Comparison of ENCODE assay signal across 1 cellular context in the genomic region with DNA sequence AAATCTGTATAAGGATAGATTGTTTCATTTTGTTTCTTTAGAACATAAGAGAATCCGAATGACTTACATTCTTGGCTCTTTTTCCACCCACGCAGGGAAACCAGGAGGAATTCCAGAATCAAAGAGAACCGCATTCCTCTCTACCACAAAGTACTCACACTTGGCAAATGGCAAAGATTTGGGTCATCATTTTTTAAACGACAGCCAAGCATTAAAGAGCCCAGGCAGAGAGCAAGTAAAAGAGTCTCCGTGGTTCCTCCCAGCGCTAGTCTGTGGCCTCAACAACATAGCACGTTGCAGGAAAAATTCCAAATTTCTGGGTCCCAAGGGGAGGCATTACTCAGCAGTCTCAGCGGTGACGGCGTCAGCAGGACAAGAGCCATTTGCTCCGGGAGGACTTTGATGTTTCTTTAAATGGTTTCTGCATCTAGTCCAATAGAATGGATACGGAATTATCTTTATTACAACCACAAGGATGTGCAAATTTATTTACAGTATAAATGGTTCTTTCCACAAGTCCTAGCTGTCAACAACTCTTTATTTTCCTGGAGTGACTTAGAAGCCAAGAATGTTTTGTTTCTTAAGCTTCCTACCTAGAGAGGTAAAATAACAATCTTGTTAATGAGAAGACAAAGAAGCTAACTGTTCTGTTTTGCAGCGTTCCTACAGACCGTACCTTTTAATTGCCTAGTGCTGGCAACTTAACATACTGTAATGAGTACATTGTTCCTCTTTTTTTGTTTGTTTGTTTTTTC.
TF ChIP-seq lines count a peak whose summit lies in the region.

No MANE protein-coding gene starts in this region.

TF ChIP-seq in HepG2, 621 proteins besides CTCF, POLR2A, EP300 and RAD21 (continued from another document and continues in another):
- no peak for TF ChIP-seq ZNF318 (CRISPR knock-in tag; IDR thresholded peaks at IDR 0.05)
- TF ChIP-seq TCF7 (IDR thresholded peaks at IDR 0.05; ENCODE audit: low read depth): peak; percentile 58
- no peak for TF ChIP-seq RFX3 (CRISPR knock-in tag; IDR thresholded peaks at IDR 0.05)
- no peak for TF ChIP-seq TSC22D2 (CRISPR knock-in tag; IDR thresholded peaks at IDR 0.05; ENCODE audit: borderline replicate concordance)
- no peak for TF ChIP-seq ZNF512 (CRISPR knock-in tag; IDR thresholded peaks at IDR 0.05)
- no peak for TF ChIP-seq ISL2 (CRISPR knock-in tag; IDR thresholded peaks at IDR 0.05)
- no peak for TF ChIP-seq ZBTB21 (CRISPR knock-in tag; IDR thresholded peaks at IDR 0.05)
- no peak for TF ChIP-seq TARDBP (CRISPR knock-in tag; IDR thresholded peaks at IDR 0.05)
- TF ChIP-seq, protein P1, sequence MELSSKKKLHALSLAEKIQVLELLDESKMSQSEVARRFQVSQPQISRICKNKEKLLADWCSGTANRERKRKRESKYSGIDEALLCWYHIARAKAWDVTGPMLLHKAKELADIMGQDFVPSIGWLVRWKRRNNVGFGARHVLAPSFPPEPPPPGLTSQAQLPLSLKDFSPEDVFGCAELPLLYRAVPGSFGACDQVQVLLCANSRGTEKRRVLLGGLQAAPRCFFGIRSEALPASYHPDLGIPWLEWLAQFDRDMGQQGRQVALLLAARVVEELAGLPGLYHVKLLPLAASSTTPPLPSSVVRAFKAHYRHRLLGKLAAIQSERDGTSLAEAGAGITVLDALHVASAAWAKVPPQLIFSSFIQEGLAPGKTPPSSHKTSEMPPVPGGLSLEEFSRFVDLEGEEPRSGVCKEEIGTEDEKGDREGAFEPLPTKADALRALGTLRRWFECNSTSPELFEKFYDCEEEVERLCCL (CRISPR knock-in tag; IDR thresholded peaks at IDR 0.05; ENCODE audit: borderline replicate concordance): no peak
- TF ChIP-seq HMG20A (CRISPR knock-in tag; IDR thresholded peaks at IDR 0.05; ENCODE audit: borderline replicate concordance): peak; percentile 48; the same call in 1 of the 2 replicates
- no peak for TF ChIP-seq ZFP36L2 (CRISPR knock-in tag; IDR thresholded peaks at IDR 0.05)
- no peak for TF ChIP-seq ZNF572 (CRISPR knock-in tag; IDR thresholded peaks at IDR 0.05)
- no peak for TF ChIP-seq CREB3 (CRISPR knock-in tag; IDR thresholded peaks at IDR 0.05)
- TF ChIP-seq, protein P2, sequence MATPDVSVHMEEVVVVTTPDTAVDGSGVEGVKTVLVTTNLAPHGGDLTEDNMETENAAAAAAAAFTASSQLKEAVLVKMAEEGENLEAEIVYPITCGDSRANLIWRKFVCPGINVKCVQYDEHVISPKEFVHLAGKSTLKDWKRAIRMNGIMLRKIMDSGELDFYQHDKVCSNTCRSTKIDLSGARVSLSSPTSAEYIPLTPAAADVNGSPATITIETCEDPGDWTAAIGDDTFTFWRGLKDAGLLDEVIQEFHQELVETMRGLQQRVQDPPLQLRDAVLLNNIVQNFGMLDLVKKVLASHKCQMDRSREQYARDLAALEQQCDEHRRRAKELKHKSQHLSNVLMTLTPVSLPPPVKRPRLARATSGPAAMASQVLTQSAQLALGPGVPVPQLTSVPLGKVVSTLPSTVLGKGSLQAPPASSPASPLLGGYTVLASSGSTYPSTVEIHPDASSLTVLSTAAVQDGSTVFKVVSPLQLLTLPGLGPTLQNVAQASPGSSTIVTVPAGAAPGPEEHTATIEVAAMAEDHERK (CRISPR knock-in tag; IDR thresholded peaks at IDR 0.05; ENCODE audit: low read depth): no peak
- TF ChIP-seq FOSL2 (CRISPR knock-in tag; IDR thresholded peaks at IDR 0.05): peak; percentile 31; the same call in 1 of the 2 replicates
- no peak for TF ChIP-seq HES4 (CRISPR knock-in tag; IDR thresholded peaks at IDR 0.05; ENCODE audit: borderline replicate concordance)
- no peak for TF ChIP-seq ZNF644 (CRISPR knock-in tag; IDR thresholded peaks at IDR 0.05; ENCODE audit: low read depth)
- TF ChIP-seq EZH2 (conservative IDR thresholded peaks at IDR 0.05; ENCODE audit: low read depth, low read length): no peak
- no peak for TF ChIP-seq ZNF569 (CRISPR knock-in tag; IDR thresholded peaks at IDR 0.05; ENCODE audit: borderline replicate concordance)
- TF ChIP-seq ZNF552 (CRISPR knock-in tag; IDR thresholded peaks at IDR 0.05; ENCODE audit: borderline replicate concordance): no peak
- TF ChIP-seq, protein P3, sequence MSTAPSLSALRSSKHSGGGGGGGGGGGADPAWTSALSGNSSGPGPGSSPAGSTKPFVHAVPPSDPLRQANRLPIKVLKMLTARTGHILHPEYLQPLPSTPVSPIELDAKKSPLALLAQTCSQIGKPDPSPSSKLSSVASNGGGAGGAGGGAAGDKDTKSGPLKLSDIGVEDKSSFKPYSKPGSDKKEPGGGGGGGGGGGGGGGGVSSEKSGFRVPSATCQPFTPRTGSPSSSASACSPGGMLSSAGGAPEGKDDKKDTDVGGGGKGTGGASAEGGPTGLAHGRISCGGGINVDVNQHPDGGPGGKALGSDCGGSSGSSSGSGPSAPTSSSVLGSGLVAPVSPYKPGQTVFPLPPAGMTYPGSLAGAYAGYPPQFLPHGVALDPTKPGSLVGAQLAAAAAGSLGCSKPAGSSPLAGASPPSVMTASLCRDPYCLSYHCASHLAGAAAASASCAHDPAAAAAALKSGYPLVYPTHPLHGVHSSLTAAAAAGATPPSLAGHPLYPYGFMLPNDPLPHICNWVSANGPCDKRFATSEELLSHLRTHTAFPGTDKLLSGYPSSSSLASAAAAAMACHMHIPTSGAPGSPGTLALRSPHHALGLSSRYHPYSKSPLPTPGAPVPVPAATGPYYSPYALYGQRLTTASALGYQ (CRISPR knock-in tag; IDR thresholded peaks at IDR 0.05): no peak
- TF ChIP-seq ZBTB26 (CRISPR knock-in tag; IDR thresholded peaks at IDR 0.05; ENCODE audit: borderline replicate concordance): no peak
- TF ChIP-seq, protein P4, sequence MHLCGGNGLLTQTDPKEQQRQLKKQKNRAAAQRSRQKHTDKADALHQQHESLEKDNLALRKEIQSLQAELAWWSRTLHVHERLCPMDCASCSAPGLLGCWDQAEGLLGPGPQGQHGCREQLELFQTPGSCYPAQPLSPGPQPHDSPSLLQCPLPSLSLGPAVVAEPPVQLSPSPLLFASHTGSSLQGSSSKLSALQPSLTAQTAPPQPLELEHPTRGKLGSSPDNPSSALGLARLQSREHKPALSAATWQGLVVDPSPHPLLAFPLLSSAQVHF (CRISPR knock-in tag; IDR thresholded peaks at IDR 0.05): no peak
- TF ChIP-seq HNRNPL (IDR thresholded peaks at IDR 0.05; ENCODE audit: low read depth, low read length): no peak
- TF ChIP-seq FOXJ3 (CRISPR knock-in tag; IDR thresholded peaks at IDR 0.05; ENCODE audit: borderline replicate concordance): no peak
- no peak for TF ChIP-seq CSRNP2 (CRISPR knock-in tag; conservative IDR thresholded peaks at IDR 0.05; ENCODE audit: low read depth)
- TF ChIP-seq EEA1 (CRISPR knock-in tag; IDR thresholded peaks at IDR 0.05; ENCODE audit: borderline replicate concordance): no peak
